ENCODE assay signal across 22 cellular contexts in the genomic region with DNA sequence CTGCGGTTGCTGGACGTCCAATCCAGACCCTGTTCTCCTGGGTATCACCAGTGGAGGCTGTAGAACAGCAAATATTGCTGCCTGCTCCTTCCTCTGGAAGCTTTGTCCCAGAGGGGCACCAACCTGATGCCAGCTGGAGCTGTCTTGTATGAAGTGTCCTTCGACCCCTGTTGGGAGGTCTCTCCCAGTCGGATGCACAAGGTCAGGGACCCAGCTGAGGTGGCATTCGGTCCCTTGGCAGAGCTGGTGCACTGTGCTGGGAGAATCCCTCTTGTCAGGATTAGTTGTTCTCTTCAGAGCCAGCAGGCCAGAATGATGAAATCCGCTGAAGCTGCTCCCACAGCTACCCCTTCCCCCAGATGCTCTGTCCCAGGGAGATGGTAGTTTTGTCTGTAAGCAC.
"Had no signal": no experiment of that assay in that cellular context is flagged by ENCODE, and none has a peak within 500 bp of the region (broad histone marks: within the 10 kb centered on the region; RNA-seq: fewer than 3 reads in every experiment).

No MANE protein-coding gene starts in this region.

- H3K27ac Mint-ChIP-seq: dendritic cell treated with granulocyte-macrophage colony-stimulating factor and Interleukin-4, amounts not matched to agents 40 ng/mL and 50 ng/mL, for 4 days; effector memory CD8-positive, alpha-beta T cell; endodermal cell had no signal

- H3K4me1 Mint-ChIP-seq: endodermal cell had no signal

- H3K27me3 Mint-ChIP-seq: dendritic cell treated with granulocyte-macrophage colony-stimulating factor and Interleukin-4, amounts not matched to agents 40 ng/mL and 50 ng/mL, for 4 days; effector memory CD8-positive, alpha-beta T cell had no signal

- DNase-seq: colonic mucosa; cortex of kidney; dermis blood vessel endothelial cell; dorsolateral prefrontal cortex; effector CD4-positive, alpha-beta T cell; effector CD8-positive, alpha-beta T cell; effector memory CD4-positive, alpha-beta T cell; effector memory CD8-positive, alpha-beta T cell; endodermal cell; erythroblast; esophagus squamous epithelium; foreskin fibroblast; foreskin keratinocyte; foreskin melanocyte; gastrocnemius medialis; glutamatergic neuron; head of caudate nucleus; heart left ventricle; heart right ventricle had no signal

- H3K4me3 Mint-ChIP-seq: dendritic cell treated with granulocyte-macrophage colony-stimulating factor and Interleukin-4, amounts not matched to agents 40 ng/mL and 50 ng/mL, for 4 days; effector memory CD8-positive, alpha-beta T cell; endodermal cell had no signal

- ATAC-seq: effector memory CD8-positive, alpha-beta T cell; esophagus mucosa; foreskin keratinocyte; gastrocnemius medialis; gastroesophageal sphincter; heart left ventricle; heart right ventricle had no signal
